10 cellular contexts compared by ENCODE assay signal in the genomic region with DNA sequence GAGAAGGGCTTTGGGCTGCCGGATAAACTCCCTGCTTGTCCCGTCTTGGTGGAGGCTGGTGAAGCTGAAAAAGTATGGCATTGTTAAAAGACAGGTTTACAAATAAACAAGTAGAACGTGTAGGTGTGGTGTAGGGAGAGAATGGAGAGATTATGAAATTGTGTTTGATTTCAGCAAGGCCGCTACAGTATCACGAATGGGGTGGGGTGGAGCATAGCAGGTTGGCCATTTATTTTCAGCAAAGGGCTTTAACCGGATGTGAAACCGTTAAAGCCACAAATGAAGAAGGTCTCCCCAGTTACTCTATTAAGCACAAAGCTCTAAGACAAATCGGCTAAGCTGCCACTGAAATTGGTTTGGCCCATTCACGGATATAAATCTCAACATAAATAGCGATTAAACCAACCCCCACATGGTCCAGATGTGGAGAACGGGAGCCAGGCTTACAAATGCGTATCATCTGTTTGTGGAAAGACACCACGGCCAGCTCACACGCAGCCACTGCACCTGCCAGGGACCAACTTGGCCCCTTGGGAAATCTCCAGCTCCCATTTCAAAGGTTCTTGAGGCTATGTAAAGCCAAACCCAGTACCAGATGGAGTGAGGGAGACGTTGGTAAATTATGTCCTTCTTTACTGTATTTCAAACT.
A peak's percentile ranks its signal among the peaks of the same experiment; 100 is the strongest.
DNase-seq lines count a peak whose midpoint lies in the region; ATAC-seq and TF ChIP-seq lines count a peak whose summit lies in the region.
"Had no signal": no experiment of that assay in that cellular context is flagged by ENCODE, and none has a peak within 500 bp of the region (broad histone marks: within the 10 kb centered on the region; RNA-seq: fewer than 3 reads in every experiment).

No MANE protein-coding gene starts in this region.

- H3K4me3 ChIP-seq in coronary artery = no peak overlapping the region
- H3K4me3 ChIP-seq: lung had no signal

- ATAC-seq in GM18498 (IDR thresholded peaks at IDR 0.05; ENCODE audit: unreplicated experiment) = peak; percentile 59
- peak; percentile 52 for ATAC-seq in GM21786 (IDR thresholded peaks at IDR 0.05; ENCODE audit: unreplicated experiment)
- ATAC-seq in GM21717 (IDR thresholded peaks at IDR 0.05; ENCODE audit: unreplicated experiment) = no peak

- H3K9me3 Mint-ChIP-seq in glutamatergic neuron (ENCODE audit: unreplicated experiment) = peaks cover 7% of the 10 kb centered on the region

- H3K4me1 Mint-ChIP-seq in glutamatergic neuron (ENCODE audit: low read depth, unreplicated experiment) = peaks cover 30% of the 10 kb centered on the region

- H3K27me3 Mint-ChIP-seq in glutamatergic neuron (ENCODE audit: unreplicated experiment) = peaks cover 4% of the 10 kb centered on the region

- H3K4me3 Mint-ChIP-seq in glutamatergic neuron (ENCODE audit: unreplicated experiment) = peak overlapping the region; percentile 53

- peaks cover 10% of the 10 kb centered on the region for H3K36me3 Mint-ChIP-seq in glutamatergic neuron (ENCODE audit: unreplicated experiment)

- H3K27ac ChIP-seq in coronary artery = peak overlapping the region in 1 of 2 donors; percentile 62

- DNase-seq in NCI-H1436 treated with DMSO at 0.1 percent for 48 hours (lab: John Stamatoyannopoulos, UW) (peak; percentile 74), glutamatergic neuron (no peak), coronary artery (ENCODE audit: low spot score) (no peak), C1 segment of cervical spinal cord (lab: John Stamatoyannopoulos, UW) (no peak), hypothalamus (lab: John Stamatoyannopoulos, UW) (no peak)
- DNase-seq: SHP77 treated with DMSO at 0.1 percent for 48 hours had no signal

- H3K27ac Mint-ChIP-seq in glutamatergic neuron (ENCODE audit: unreplicated experiment) = peak overlapping the region; percentile 52

- TF ChIP-seq CTCF in glutamatergic neuron (IDR thresholded peaks at IDR 0.05; ENCODE audit: partially characterized antibody, unreplicated experiment) (no peak), coronary artery (IDR thresholded peaks at IDR 0.05) (no peak)
